20 cellular contexts compared by ENCODE assay signal in genomic region chr12:71578694-71579258, GRCh38.
A peak's percentile ranks its signal among the peaks of the same experiment; 100 is the strongest.
DNase-seq lines count a peak whose midpoint lies in the region; ATAC-seq and TF ChIP-seq lines count a peak whose summit lies in the region.
"Had no signal": no experiment of that assay in that cellular context is flagged by ENCODE, and none has a peak within 500 bp of the region (broad histone marks: within the 10 kb centered on the region; RNA-seq: fewer than 3 reads in every experiment).

No MANE protein-coding gene starts in this region.

- H2AFZ ChIP-seq in PC-9 (0 out of 2 replicates have a peak overlapping the region, but pooled peaks have one; percentile 35), smooth muscle cell (ENCODE audit: low read depth) (no peak overlapping the region)

- H3K27ac ChIP-seq in PC-9 (no peak overlapping the region), smooth muscle cell (ENCODE audit: low read depth) (peak overlapping the region; percentile 6)

- H3K36me3 ChIP-seq in PC-9 (ENCODE audit: low read depth): no peaks in the 10 kb centered on the region
- H3K36me3 ChIP-seq in smooth muscle cell (ENCODE audit: low read depth): no peaks in the 10 kb centered on the region

- ATAC-seq in SK-N-SH treated with all-trans-retinoic acid at 6 μM for 48 hours (peak; percentile 76), GM21529 (IDR thresholded peaks at IDR 0.05; ENCODE audit: unreplicated experiment) (no peak)
- ATAC-seq: GM12878, HepG2 had no signal

- DNase-seq in PC-9 (no peak), foreskin melanocyte (peak; percentile 68), smooth muscle cell (lab: John Stamatoyannopoulos, UW; ENCODE audit: unreplicated experiment) (no peak), activated gamma-delta T cell treated with Interleukin-2 at 50 U/mL for 16 hours (no peak), NOMO-1 treated with dmso at 0.1 percent for 144 hours (lab: John Stamatoyannopoulos, UW; ENCODE audit: unreplicated experiment) (no peak)
- DNase-seq: ACHN; C1 segment of cervical spinal cord; CD4-positive, CD25-positive, alpha-beta regulatory T cell; CD8-positive, alpha-beta memory T cell; COR-L47; DMS 273 treated with DMSO at 0.1 percent for 48 hours; DMS53; DND-41; EL; H9 had no signal

- no peaks in the 10 kb centered on the region for H3F3A ChIP-seq in PC-9 (ENCODE audit: insufficient read depth, low read depth)
- no peaks in the 10 kb centered on the region for H3F3A ChIP-seq in smooth muscle cell (ENCODE audit: low read depth)

- no peaks in the 10 kb centered on the region for H4K20me1 ChIP-seq in PC-9 (ENCODE audit: insufficient read depth)
- no peaks in the 10 kb centered on the region for H4K20me1 ChIP-seq in smooth muscle cell (ENCODE audit: low read depth)

- intact Hi-C loops in PC-9 (cut with micrococcal nuclease; ENCODE audit: unreplicated experiment): no loop called here

- no peaks in the 10 kb centered on the region for H3K27me3 ChIP-seq in PC-9 (ENCODE audit: insufficient read depth, low read depth)
- no peaks in the 10 kb centered on the region for H3K27me3 ChIP-seq in smooth muscle cell (ENCODE audit: low read depth)
- H3K27me3 ChIP-seq: BE2C had no signal

- no TSS peak for BruUV-seq in PC-9 (replicated peaks; lab: Mats Ljungman, UMichigan)

- H3K4me1 ChIP-seq in PC-9 (replicated peaks; ENCODE audit: insufficient read depth) (no peaks in the 10 kb centered on the region; the same call in 1 of the 2 replicates), smooth muscle cell (ENCODE audit: low read depth) (no peaks in the 10 kb centered on the region)

- H3K9me3 ChIP-seq in PC-9 (ENCODE audit: insufficient read depth, low read depth) (no peaks in the 10 kb centered on the region), smooth muscle cell (replicated peaks; ENCODE audit: low read depth) (no peaks in the 10 kb centered on the region)
- H3K9me3 ChIP-seq: BE2C had no signal

- POLR2A ChIA-PET in PC-9 (lab: Charles Lee; ENCODE audit: unreplicated experiment): no interaction called here

- no peaks in the 10 kb centered on the region for H3K79me2 ChIP-seq in PC-9 (ENCODE audit: low read depth)
- H3K79me2 ChIP-seq in smooth muscle cell (ENCODE audit: low read depth): no peaks in the 10 kb centered on the region

- WGBS in smooth muscle cell (ENCODE audit: low lambda C conversion rate): 57% methylated on average over 5 of the region's 5 CpGs

- H3K4me3 ChIP-seq in PC-9: no peak overlapping the region
- H3K4me3 ChIP-seq in smooth muscle cell: no peak overlapping the region
- H3K4me3 ChIP-seq: GM12878 had no signal

- no peak overlapping the region for H3K9ac ChIP-seq in smooth muscle cell (ENCODE audit: low read depth)

- TF ChIP-seq CTCF in PC-9 (conservative IDR thresholded peaks at IDR 0.05) (no peak), smooth muscle cell (IDR thresholded peaks at IDR 0.05; ENCODE audit: borderline replicate concordance, insufficient read depth, poor library complexity, severe bottlenecking) (no peak)

- no peak overlapping the region for H3K4me2 ChIP-seq in PC-9
- no peak overlapping the region for H3K4me2 ChIP-seq in smooth muscle cell

- CTCF ChIA-PET in PC-9 (lab: Charles Lee): no interaction called here

- H3K9me2 ChIP-seq in PC-9 (ENCODE audit: insufficient read depth): no peaks in the 10 kb centered on the region

TF ChIP-seq in SK-N-SH treated with all-trans-retinoic acid at 6 μM for 48 hours, 23 proteins besides CTCF, POLR2A, EP300 and RAD21:
- TF ChIP-seq GLIS3 (CRISPR knock-in tag; IDR thresholded peaks at IDR 0.05): no peak
- no peak for TF ChIP-seq ZNF8 (CRISPR knock-in tag; IDR thresholded peaks at IDR 0.05)
- TF ChIP-seq, protein P1, sequence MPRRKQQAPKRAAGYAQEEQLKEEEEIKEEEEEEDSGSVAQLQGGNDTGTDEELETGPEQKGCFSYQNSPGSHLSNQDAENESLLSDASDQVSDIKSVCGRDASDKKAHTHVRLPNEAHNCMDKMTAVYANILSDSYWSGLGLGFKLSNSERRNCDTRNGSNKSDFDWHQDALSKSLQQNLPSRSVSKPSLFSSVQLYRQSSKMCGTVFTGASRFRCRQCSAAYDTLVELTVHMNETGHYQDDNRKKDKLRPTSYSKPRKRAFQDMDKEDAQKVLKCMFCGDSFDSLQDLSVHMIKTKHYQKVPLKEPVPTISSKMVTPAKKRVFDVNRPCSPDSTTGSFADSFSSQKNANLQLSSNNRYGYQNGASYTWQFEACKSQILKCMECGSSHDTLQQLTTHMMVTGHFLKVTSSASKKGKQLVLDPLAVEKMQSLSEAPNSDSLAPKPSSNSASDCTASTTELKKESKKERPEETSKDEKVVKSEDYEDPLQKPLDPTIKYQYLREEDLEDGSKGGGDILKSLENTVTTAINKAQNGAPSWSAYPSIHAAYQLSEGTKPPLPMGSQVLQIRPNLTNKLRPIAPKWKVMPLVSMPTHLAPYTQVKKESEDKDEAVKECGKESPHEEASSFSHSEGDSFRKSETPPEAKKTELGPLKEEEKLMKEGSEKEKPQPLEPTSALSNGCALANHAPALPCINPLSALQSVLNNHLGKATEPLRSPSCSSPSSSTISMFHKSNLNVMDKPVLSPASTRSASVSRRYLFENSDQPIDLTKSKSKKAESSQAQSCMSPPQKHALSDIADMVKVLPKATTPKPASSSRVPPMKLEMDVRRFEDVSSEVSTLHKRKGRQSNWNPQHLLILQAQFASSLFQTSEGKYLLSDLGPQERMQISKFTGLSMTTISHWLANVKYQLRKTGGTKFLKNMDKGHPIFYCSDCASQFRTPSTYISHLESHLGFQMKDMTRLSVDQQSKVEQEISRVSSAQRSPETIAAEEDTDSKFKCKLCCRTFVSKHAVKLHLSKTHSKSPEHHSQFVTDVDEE (CRISPR knock-in tag; IDR thresholded peaks at IDR 0.05): 0 out of 2 replicates have a peak, but pooled peaks have one; percentile 26
- peak; percentile 53; the same call in 1 of the 2 replicates for TF ChIP-seq SNAI2 (CRISPR knock-in tag; IDR thresholded peaks at IDR 0.05)
- TF ChIP-seq ISL1 (CRISPR knock-in tag; IDR thresholded peaks at IDR 0.05): peak; percentile 74
- no peak for TF ChIP-seq CREB5 (CRISPR knock-in tag; IDR thresholded peaks at IDR 0.05; ENCODE audit: low read depth)
- peak; percentile 81; the same call in 1 of the 2 replicates for TF ChIP-seq TCF4 (CRISPR knock-in tag; IDR thresholded peaks at IDR 0.05; ENCODE audit: borderline replicate concordance)
- no peak for TF ChIP-seq ARNTL (CRISPR knock-in tag; IDR thresholded peaks at IDR 0.05; ENCODE audit: borderline replicate concordance, low read depth)
- TF ChIP-seq ZC3H10 (CRISPR knock-in tag; IDR thresholded peaks at IDR 0.05): 0 out of 2 replicates have a peak, but pooled peaks have one; percentile 57
- no peak for TF ChIP-seq ESRRG (CRISPR knock-in tag; IDR thresholded peaks at IDR 0.05)
- peak; percentile 72 for TF ChIP-seq TOX (CRISPR knock-in tag; IDR thresholded peaks at IDR 0.05; ENCODE audit: borderline replicate concordance)
